Comparison of ENCODE assay signal across 9 cellular contexts in genomic region chr20:38127011-38127621, GRCh38. TPM values are rescaled to one million over a fixed set of nuclear protein-coding genes. Genes with fewer than 3 reads are reported as not detected.
DNase-seq lines count a peak whose midpoint lies in the region; ATAC-seq and TF ChIP-seq lines count a peak whose summit lies in the region.
"Had no signal": no experiment of that assay in that cellular context is flagged by ENCODE, and none has a peak within 500 bp of the region (broad histone marks: within the 10 kb centered on the region; RNA-seq: fewer than 3 reads in every experiment).

No MANE protein-coding gene starts in this region.

- no peak overlapping the region for H3K9ac ChIP-seq in trophoblast cell (ENCODE audit: low read length)

- H4K12ac ChIP-seq in trophoblast cell (ENCODE audit: low read depth, low read length): no peak overlapping the region

- H3K27me3 ChIP-seq in trophoblast cell (ENCODE audit: insufficient read depth, low read length): no peaks in the 10 kb centered on the region

- H2BK12ac ChIP-seq in trophoblast cell (ENCODE audit: low read length): peak overlapping the region; percentile 76

- no peak overlapping the region for H3K4me3 Mint-ChIP-seq in nephron progenitor cell

- no peak overlapping the region for H3K23ac ChIP-seq in trophoblast cell (ENCODE audit: low read length)

- H3K4me3 ChIP-seq in trophoblast cell (ENCODE audit: low read depth, low read length): no peak overlapping the region

- peaks cover 29 to 31% of the 10 kb centered on the region in 2 experiments for H3K4me1 ChIP-seq in trophoblast cell (ENCODE audit: control insufficient read depth in 1 of 2, insufficient read depth in 2 of 2, low read length in 2 of 2)

- DNase-seq in DMS53 (lab: John Stamatoyannopoulos, UW): peak; percentile 97
- peak; percentile 100 for DNase-seq in RPMI7951 (ENCODE audit: low read depth)
- peak; percentile 83 for DNase-seq in fibroblast of peridontal ligament (ENCODE audit: extremely low read depth)
- peak in 1 of 2 donors; percentile 34 for DNase-seq in trophoblast cell
- no peak for DNase-seq in pons (ENCODE audit: low spot score)
- DNase-seq in nephron progenitor cell: no peak
- DNase-seq in SKM-1 (lab: John Stamatoyannopoulos, UW; ENCODE audit: unreplicated experiment): no peak
- DNase-seq: NCI-H2107 had no signal

- H3K27ac ChIP-seq in trophoblast cell (ENCODE audit: low read depth, low read length): peak overlapping the region; percentile 29

- H2BK5ac ChIP-seq in trophoblast cell (ENCODE audit: low read depth, low read length, poor library complexity): no peak overlapping the region

- no peak overlapping the region for H2AFZ ChIP-seq in trophoblast cell (ENCODE audit: insufficient read depth, low read length, poor library complexity)

- no peak overlapping the region for H3K4me2 ChIP-seq in trophoblast cell (ENCODE audit: low read length)

- no CpG with 5 or more reads among the region's 12 CpGs for WGBS in trophoblast cell (ENCODE audit: extremely low coverage, insufficient coverage, insufficient read length)

- TF ChIP-seq CTCF in nephron progenitor cell (IDR thresholded peaks at IDR 0.05): no peak

- H3K79me2 ChIP-seq in trophoblast cell (ENCODE audit: control insufficient read depth, insufficient read depth, low read length, poor library complexity): no peaks in the 10 kb centered on the region

- H3K27ac Mint-ChIP-seq in nephron progenitor cell: no peak overlapping the region

- no peaks in the 10 kb centered on the region for H3K9me3 ChIP-seq in trophoblast cell (ENCODE audit: insufficient read depth, low read depth, low read length)

- peaks cover 29% of the 10 kb centered on the region in 2 experiments for H3K36me3 ChIP-seq in trophoblast cell (ENCODE audit: control insufficient read depth in 1 of 2, insufficient read depth in 2 of 2, low read length in 2 of 2)

- H3K14ac ChIP-seq in trophoblast cell (ENCODE audit: low read length): peak overlapping the region; percentile 45

- peaks cover 5% of the 10 kb centered on the region for H3K27me3 Mint-ChIP-seq in nephron progenitor cell (ENCODE audit: low read depth, poor library complexity)

- peak overlapping the region; percentile 58 for H4K91ac ChIP-seq in trophoblast cell (ENCODE audit: low read depth, low read length)

- H3K18ac ChIP-seq in trophoblast cell (ENCODE audit: low read length): no peak overlapping the region

- H2AK5ac ChIP-seq in trophoblast cell (ENCODE audit: low read length): no peak overlapping the region

- H4K8ac ChIP-seq in trophoblast cell (ENCODE audit: low read depth, low read length): no peak overlapping the region

- no peaks in the 10 kb centered on the region for H3K36me3 Mint-ChIP-seq in nephron progenitor cell (ENCODE audit: low read depth)

- peak overlapping the region; percentile 66 for H2BK120ac ChIP-seq in trophoblast cell (ENCODE audit: insufficient read depth, low read length, poor library complexity)

- H3K9me3 Mint-ChIP-seq in nephron progenitor cell: no peaks in the 10 kb centered on the region

- peaks cover 32% of the 10 kb centered on the region for H3K4me1 Mint-ChIP-seq in nephron progenitor cell

- no peak for ATAC-seq in HG03439 (IDR thresholded peaks at IDR 0.05; ENCODE audit: unreplicated experiment)

- H3K79me1 ChIP-seq in trophoblast cell (ENCODE audit: low read length): peaks cover 35% of the 10 kb centered on the region

- H3K4ac ChIP-seq in trophoblast cell (ENCODE audit: low read depth, low read length): no peak overlapping the region

RNA-seq across cellular contexts. Expression of gene TGM2, which starts 38.0 kb away (rescaled TPM):
- total RNA-seq in RPMI7951 (2014; rRNA removed; shearing (Covaris generic)): 650 and 793 TPM in 2 replicates
- polyA plus RNA-seq in trophoblast cell (2013): 330 and 332 TPM in 2 replicates

Comparison
In these comparisons a context has a peak if more than half of its experiments do, and no peak if none do; other contexts are left out.
1. DNase-seq: peak in DMS53 (single experiment), RPMI7951 (single experiment) and fibroblast of peridontal ligament (single experiment); none in pons (single experiment), nephron progenitor cell (single experiment) and SKM-1 (single experiment).